In genomic region chr2:45786831-45787357, GRCh38 we compare ENCODE assay signal across 18 cellular contexts.
DNase-seq lines count a peak whose midpoint lies in the region; TF ChIP-seq lines count a peak whose summit lies in the region.
"Had no signal": no experiment of that assay in that cellular context is flagged by ENCODE, and none has a peak within 500 bp of the region (broad histone marks: within the 10 kb centered on the region; RNA-seq: fewer than 3 reads in every experiment).

No MANE protein-coding gene starts in this region.

- H2AFZ ChIP-seq in Karpas-422 (ENCODE audit: low read length), result no peak overlapping the region

- H3K9ac ChIP-seq in BLaER1 treated with 17β-estradiol and CSF1 and Interleukin-3, amounts not matched to agents 10 nM and 100 nM, result no peak overlapping the region
- H3K9ac ChIP-seq in Karpas-422 (ENCODE audit: low read length), result no peak overlapping the region

- H3K4me3 ChIP-seq in BLaER1 treated with 17β-estradiol and CSF1 and Interleukin-3, amounts not matched to agents 10 nM and 100 nM, result no peak overlapping the region
- no peak overlapping the region for H3K4me3 ChIP-seq in Karpas-422 (ENCODE audit: low read length)
- no peak overlapping the region for H3K4me3 ChIP-seq in cardiac fibroblast (replicated peaks in 1 of 2; ENCODE audit: low read depth in 2 of 2, low read length in 2 of 2)

- peak overlapping the region; percentile 32 to 88 (median 75) for H3K4me2 ChIP-seq in BLaER1 treated with 17β-estradiol and CSF1 and Interleukin-3, amounts not matched to agents 10 nM and 100 nM
- H3K4me2 ChIP-seq in Karpas-422 (ENCODE audit: low read depth, low read length, poor library complexity, severe bottlenecking), result no peak overlapping the region

- H3K9me3 ChIP-seq in BLaER1 treated with 17β-estradiol and CSF1 and Interleukin-3, amounts not matched to agents 10 nM and 100 nM (replicated peaks in 1 of 11), result no peaks in the 10 kb centered on the region
- H3K9me3 ChIP-seq in Karpas-422 (ENCODE audit: low read length), result no peaks in the 10 kb centered on the region

- peaks cover 35 to 94% (median 92%) of the 10 kb centered on the region in 10 experiments for H3K4me1 ChIP-seq in BLaER1 treated with 17β-estradiol and CSF1 and Interleukin-3, amounts not matched to agents 10 nM and 100 nM
- peaks cover 89% of the 10 kb centered on the region for H3K4me1 ChIP-seq in Karpas-422 (ENCODE audit: low read length)

- H3K27me3 ChIP-seq in BLaER1 treated with 17β-estradiol and CSF1 and Interleukin-3, amounts not matched to agents 10 nM and 100 nM, result no peaks in the 10 kb centered on the region
- no peaks in the 10 kb centered on the region for H3K27me3 ChIP-seq in Karpas-422 (ENCODE audit: low read length)

- H3K9me2 ChIP-seq in Karpas-422 (replicated peaks; ENCODE audit: insufficient read depth, low read length), result no peaks in the 10 kb centered on the region

- no peak for DNase-seq in Karpas-422
- peak; percentile 54 to 65 for DNase-seq in cardiac fibroblast (ENCODE audit: low read depth in 2 of 2)
- DNase-seq in hepatic stellate cell (ENCODE audit: low spot score), result peak; percentile 35
- DNase-seq in hypothalamus (lab: John Stamatoyannopoulos, UW), result no peak
- DNase-seq in DMS79 treated with DMSO at 0.1 percent for 48 hours (lab: John Stamatoyannopoulos, UW), result no peak
- no peak for DNase-seq in NCI-H748 (lab: John Stamatoyannopoulos, UW; ENCODE audit: unreplicated experiment)
- no peak for DNase-seq in NCI-H510A treated with DMSO at 0.1 percent for 48 hours (lab: John Stamatoyannopoulos, UW)
- DNase-seq: Calu3; CD4-positive, alpha-beta T cell; DMS79; GF-D8; HFFc6; KG1; NCI-H1436; NCI-H2081; NCI-H524 treated with DMSO at 0.1 percent for 48 hours; RPMI8226 had no signal

- no peak for TF ChIP-seq CTCF in cardiac fibroblast (IDR thresholded peaks at IDR 0.05; ENCODE audit: low read depth, low read length)

- H3K36me3 ChIP-seq in BLaER1 treated with 17β-estradiol and CSF1 and Interleukin-3, amounts not matched to agents 10 nM and 100 nM, result peaks cover 0 to 42% (median 3%) of the 10 kb centered on the region in 11 experiments; a peak in 11 of 22 replicates
- H3K36me3 ChIP-seq in Karpas-422 (ENCODE audit: insufficient read depth, low read length), result no peaks in the 10 kb centered on the region

- H4K20me1 ChIP-seq in BLaER1 treated with 17β-estradiol and CSF1 and Interleukin-3, amounts not matched to agents 10 nM and 100 nM, result peaks cover 0 to 100% (median 90%) of the 10 kb centered on the region in 11 experiments; a peak in 14 of 22 replicates
- H4K20me1 ChIP-seq in Karpas-422 (ENCODE audit: insufficient read depth, low read depth, low read length), result no peaks in the 10 kb centered on the region

- peak overlapping the region in 3 of 11 experiments; percentile 5 to 30 (median 15); a peak in 3 of 22 replicates for H3K27ac ChIP-seq in BLaER1 treated with 17β-estradiol and CSF1 and Interleukin-3, amounts not matched to agents 10 nM and 100 nM
- H3K27ac ChIP-seq in Karpas-422 (ENCODE audit: low read length), result peak overlapping the region; percentile 44

- peaks cover 100% of the 10 kb centered on the region for H3K79me2 ChIP-seq in Karpas-422 (ENCODE audit: low read length)

Comparison
In these comparisons a context has a peak if more than half of its experiments do, and no peak if none do; other contexts are left out.
1. DNase-seq: peak in cardiac fibroblast (2 of 2) and hepatic stellate cell (single experiment); none in Karpas-422 (single experiment), hypothalamus (0 of 51), DMS79 treated with DMSO at 0.1 percent for 48 hours (single experiment), NCI-H748 (single experiment) and NCI-H510A treated with DMSO at 0.1 percent for 48 hours (single experiment).